1 cellular context compared by ENCODE assay signal in the genomic region with DNA sequence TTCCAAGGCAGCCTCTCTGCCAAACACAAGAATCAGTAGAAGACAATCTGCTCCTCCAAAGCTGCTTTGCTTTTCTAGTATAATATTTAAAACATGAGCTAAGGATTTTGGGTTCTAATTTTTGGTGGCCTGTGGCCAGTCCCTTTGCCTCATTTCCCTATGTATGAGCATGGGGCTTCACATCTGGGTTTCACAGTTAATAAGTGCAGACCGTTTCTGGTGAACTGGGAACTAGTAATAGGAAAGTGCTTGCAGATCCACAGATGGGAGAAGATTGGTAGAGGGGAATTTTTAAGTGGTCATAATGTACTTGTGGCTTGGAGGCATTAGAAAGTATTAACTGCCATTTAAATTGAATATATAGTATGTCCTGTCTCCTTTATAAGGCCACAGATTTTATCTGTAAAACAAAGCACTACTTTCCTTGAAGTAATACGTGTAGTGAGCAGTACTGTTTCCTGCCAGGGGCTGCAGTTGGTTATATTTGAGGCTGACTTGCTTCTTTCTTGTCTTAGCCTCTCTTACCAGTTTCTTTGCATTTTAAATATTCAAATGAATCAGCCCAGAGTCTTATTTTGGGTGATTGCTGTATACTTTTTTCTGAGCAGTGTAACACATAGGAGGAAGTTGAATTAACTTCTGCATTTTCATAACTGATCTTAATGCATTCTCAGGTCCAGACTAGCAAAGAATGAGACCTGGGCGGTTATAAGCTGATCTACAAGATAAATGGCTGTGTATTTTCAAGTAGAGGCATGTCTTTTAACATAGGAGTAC.
TF ChIP-seq lines count a peak whose summit lies in the region.

No MANE protein-coding gene starts in this region.

TF ChIP-seq in GM12878, 131 proteins besides CTCF, POLR2A, EP300 and RAD21 (continued from another document):
- no peak for TF ChIP-seq CHD1 (IDR thresholded peaks at IDR 0.05; ENCODE audit: low read depth, low read length)
- TF ChIP-seq ASH2L (IDR thresholded peaks at IDR 0.05; ENCODE audit: borderline replicate concordance, low read depth) = no peak
- TF ChIP-seq MYC (IDR thresholded peaks at IDR 0.05; ENCODE audit: insufficient read depth, insufficient read length, insufficient replicate concordance, low read length, severe bottlenecking) = no peak
- TF ChIP-seq, protein P1, sequence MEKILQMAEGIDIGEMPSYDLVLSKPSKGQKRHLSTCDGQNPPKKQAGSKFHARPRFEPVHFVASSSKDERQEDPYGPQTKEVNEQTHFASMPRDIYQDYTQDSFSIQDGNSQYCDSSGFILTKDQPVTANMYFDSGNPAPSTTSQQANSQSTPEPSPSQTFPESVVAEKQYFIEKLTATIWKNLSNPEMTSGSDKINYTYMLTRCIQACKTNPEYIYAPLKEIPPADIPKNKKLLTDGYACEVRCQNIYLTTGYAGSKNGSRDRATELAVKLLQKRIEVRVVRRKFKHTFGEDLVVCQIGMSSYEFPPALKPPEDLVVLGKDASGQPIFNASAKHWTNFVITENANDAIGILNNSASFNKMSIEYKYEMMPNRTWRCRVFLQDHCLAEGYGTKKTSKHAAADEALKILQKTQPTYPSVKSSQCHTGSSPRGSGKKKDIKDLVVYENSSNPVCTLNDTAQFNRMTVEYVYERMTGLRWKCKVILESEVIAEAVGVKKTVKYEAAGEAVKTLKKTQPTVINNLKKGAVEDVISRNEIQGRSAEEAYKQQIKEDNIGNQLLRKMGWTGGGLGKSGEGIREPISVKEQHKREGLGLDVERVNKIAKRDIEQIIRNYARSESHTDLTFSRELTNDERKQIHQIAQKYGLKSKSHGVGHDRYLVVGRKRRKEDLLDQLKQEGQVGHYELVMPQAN (conservative IDR thresholded peaks at IDR 0.05) = no peak; the same call in 1 of the 2 replicates
- TF ChIP-seq TARDBP (IDR thresholded peaks at IDR 0.05; ENCODE audit: borderline replicate concordance) = no peak
- TF ChIP-seq, protein P2, sequence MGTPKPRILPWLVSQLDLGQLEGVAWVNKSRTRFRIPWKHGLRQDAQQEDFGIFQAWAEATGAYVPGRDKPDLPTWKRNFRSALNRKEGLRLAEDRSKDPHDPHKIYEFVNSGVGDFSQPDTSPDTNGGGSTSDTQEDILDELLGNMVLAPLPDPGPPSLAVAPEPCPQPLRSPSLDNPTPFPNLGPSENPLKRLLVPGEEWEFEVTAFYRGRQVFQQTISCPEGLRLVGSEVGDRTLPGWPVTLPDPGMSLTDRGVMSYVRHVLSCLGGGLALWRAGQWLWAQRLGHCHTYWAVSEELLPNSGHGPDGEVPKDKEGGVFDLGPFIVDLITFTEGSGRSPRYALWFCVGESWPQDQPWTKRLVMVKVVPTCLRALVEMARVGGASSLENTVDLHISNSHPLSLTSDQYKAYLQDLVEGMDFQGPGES (IDR thresholded peaks at IDR 0.05) = no peak
- TF ChIP-seq CBFB (IDR thresholded peaks at IDR 0.05; ENCODE audit: low read depth) = no peak
- no peak for TF ChIP-seq RAD51 (IDR thresholded peaks at IDR 0.05)
- TF ChIP-seq SMC3 (IDR thresholded peaks at IDR 0.05; ENCODE audit: borderline replicate concordance, low read length) = no peak
- no peak for TF ChIP-seq KLF5 (IDR thresholded peaks at IDR 0.05; ENCODE audit: partially characterized antibody)
- TF ChIP-seq, protein P3, sequence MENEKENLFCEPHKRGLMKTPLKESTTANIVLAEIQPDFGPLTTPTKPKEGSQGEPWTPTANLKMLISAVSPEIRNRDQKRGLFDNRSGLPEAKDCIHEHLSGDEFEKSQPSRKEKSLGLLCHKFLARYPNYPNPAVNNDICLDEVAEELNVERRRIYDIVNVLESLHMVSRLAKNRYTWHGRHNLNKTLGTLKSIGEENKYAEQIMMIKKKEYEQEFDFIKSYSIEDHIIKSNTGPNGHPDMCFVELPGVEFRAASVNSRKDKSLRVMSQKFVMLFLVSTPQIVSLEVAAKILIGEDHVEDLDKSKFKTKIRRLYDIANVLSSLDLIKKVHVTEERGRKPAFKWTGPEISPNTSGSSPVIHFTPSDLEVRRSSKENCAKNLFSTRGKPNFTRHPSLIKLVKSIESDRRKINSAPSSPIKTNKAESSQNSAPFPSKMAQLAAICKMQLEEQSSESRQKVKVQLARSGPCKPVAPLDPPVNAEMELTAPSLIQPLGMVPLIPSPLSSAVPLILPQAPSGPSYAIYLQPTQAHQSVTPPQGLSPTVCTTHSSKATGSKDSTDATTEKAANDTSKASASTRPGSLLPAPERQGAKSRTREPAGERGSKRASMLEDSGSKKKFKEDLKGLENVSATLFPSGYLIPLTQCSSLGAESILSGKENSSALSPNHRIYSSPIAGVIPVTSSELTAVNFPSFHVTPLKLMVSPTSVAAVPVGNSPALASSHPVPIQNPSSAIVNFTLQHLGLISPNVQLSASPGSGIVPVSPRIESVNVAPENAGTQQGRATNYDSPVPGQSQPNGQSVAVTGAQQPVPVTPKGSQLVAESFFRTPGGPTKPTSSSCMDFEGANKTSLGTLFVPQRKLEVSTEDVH (IDR thresholded peaks at IDR 0.05; ENCODE audit: low read depth, partially characterized antibody) = no peak
- TF ChIP-seq KAT2A (conservative IDR thresholded peaks at IDR 0.05; ENCODE audit: control insufficient read depth, low read depth, low read length) = no peak
- TF ChIP-seq, protein P4, sequence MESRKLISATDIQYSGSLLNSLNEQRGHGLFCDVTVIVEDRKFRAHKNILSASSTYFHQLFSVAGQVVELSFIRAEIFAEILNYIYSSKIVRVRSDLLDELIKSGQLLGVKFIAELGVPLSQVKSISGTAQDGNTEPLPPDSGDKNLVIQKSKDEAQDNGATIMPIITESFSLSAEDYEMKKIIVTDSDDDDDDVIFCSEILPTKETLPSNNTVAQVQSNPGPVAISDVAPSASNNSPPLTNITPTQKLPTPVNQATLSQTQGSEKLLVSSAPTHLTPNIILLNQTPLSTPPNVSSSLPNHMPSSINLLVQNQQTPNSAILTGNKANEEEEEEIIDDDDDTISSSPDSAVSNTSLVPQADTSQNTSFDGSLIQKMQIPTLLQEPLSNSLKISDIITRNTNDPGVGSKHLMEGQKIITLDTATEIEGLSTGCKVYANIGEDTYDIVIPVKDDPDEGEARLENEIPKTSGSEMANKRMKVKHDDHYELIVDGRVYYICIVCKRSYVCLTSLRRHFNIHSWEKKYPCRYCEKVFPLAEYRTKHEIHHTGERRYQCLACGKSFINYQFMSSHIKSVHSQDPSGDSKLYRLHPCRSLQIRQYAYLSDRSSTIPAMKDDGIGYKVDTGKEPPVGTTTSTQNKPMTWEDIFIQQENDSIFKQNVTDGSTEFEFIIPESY (IDR thresholded peaks at IDR 0.05) = no peak
- TF ChIP-seq, protein P5, sequence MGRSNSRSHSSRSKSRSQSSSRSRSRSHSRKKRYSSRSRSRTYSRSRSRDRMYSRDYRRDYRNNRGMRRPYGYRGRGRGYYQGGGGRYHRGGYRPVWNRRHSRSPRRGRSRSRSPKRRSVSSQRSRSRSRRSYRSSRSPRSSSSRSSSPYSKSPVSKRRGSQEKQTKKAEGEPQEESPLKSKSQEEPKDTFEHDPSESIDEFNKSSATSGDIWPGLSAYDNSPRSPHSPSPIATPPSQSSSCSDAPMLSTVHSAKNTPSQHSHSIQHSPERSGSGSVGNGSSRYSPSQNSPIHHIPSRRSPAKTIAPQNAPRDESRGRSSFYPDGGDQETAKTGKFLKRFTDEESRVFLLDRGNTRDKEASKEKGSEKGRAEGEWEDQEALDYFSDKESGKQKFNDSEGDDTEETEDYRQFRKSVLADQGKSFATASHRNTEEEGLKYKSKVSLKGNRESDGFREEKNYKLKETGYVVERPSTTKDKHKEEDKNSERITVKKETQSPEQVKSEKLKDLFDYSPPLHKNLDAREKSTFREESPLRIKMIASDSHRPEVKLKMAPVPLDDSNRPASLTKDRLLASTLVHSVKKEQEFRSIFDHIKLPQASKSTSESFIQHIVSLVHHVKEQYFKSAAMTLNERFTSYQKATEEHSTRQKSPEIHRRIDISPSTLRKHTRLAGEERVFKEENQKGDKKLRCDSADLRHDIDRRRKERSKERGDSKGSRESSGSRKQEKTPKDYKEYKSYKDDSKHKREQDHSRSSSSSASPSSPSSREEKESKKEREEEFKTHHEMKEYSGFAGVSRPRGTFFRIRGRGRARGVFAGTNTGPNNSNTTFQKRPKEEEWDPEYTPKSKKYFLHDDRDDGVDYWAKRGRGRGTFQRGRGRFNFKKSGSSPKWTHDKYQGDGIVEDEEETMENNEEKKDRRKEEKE (IDR thresholded peaks at IDR 0.05) = no peak
- peak; percentile 40 to 45; a peak in 2 of 4 replicates for TF ChIP-seq IKZF2 (IDR thresholded peaks at IDR 0.05)
- TF ChIP-seq BMI1 (IDR thresholded peaks at IDR 0.05; ENCODE audit: borderline replicate concordance) = no peak
- no peak for TF ChIP-seq CREM (IDR thresholded peaks at IDR 0.05; ENCODE audit: low read depth)
- no peak for TF ChIP-seq CREB1 (IDR thresholded peaks at IDR 0.05; ENCODE audit: low read depth)
